ENCODE assay signal across 9 cellular contexts in genomic region chr2:65554765-65555561, GRCh38.
DNase-seq lines count a peak whose midpoint lies in the region; ATAC-seq and TF ChIP-seq lines count a peak whose summit lies in the region.
"Had no signal": no experiment of that assay in that cellular context is flagged by ENCODE, and none has a peak within 500 bp of the region (broad histone marks: within the 10 kb centered on the region; RNA-seq: fewer than 3 reads in every experiment).

No MANE protein-coding gene starts in this region.

- TF ChIP-seq EP300 in gastroesophageal sphincter (IDR thresholded peaks at IDR 0.05): no peak

- no peaks in the 10 kb centered on the region for H3K36me3 ChIP-seq in IMR-90 (ENCODE audit: control insufficient read depth, insufficient read depth, low read length)
- no peaks in the 10 kb centered on the region for H3K36me3 ChIP-seq in gastroesophageal sphincter

- H3K4me2 ChIP-seq in IMR-90 (ENCODE audit: low read depth, low read length): no peak overlapping the region

- no peak overlapping the region for H2BK15ac ChIP-seq in IMR-90 (ENCODE audit: low read depth, low read length)

- WGBS in IMR-90 (ENCODE audit: extremely low coverage in 2 of 2, insufficient read length in 1 of 2), 2 experiments: 57% methylated on average over 2 of the region's 8 CpGs; no CpG with 5 or more reads in 1 of the 2 experiments
- 75 to 81% methylated on average over 4 to 8 of the region's 8 CpGs for WGBS in gastroesophageal sphincter (ENCODE audit: low coverage in 1 of 2), 2 donors

- CTCF ChIA-PET in IMR-90 (lab: Yijun Ruan, JAX): interaction anchor here (0.7 kb wide), 1 partner anchor 49 kb away, joined by 3 read pairs; no protein-coding TSS in a partner anchor

- peaks cover 11% of the 10 kb centered on the region for H3K27me3 ChIP-seq in IMR-90 (ENCODE audit: control insufficient read depth, insufficient read depth, low read length)
- no peaks in the 10 kb centered on the region for H3K27me3 ChIP-seq in gastroesophageal sphincter

- ATAC-seq in IMR-90 (ENCODE audit: low read depth) (peak; percentile 44; the same call in 1 of the 2 replicates), gastroesophageal sphincter (no peak)

- H2BK5ac ChIP-seq in IMR-90 (ENCODE audit: low read depth, low read length, poor library complexity, severe bottlenecking): no peak overlapping the region

- H3K56ac ChIP-seq in IMR-90 (ENCODE audit: extremely low read depth, insufficient read depth, low read length): no peak overlapping the region

- H3K14ac ChIP-seq in IMR-90 (replicated peaks; ENCODE audit: low read depth, low read length): no peak overlapping the region

- no peak overlapping the region for H4K91ac ChIP-seq in IMR-90 (ENCODE audit: insufficient read depth, low read depth, low read length)

- no peak overlapping the region for H3K23ac ChIP-seq in IMR-90 (ENCODE audit: low read depth, low read length)

- no peaks in the 10 kb centered on the region for H3K79me1 ChIP-seq in IMR-90 (ENCODE audit: low read depth in 1 of 2, low read length in 2 of 2)

- no peak overlapping the region for H3K27ac ChIP-seq in IMR-90 (ENCODE audit: insufficient read depth, low read length)
- H3K27ac ChIP-seq in gastroesophageal sphincter: no peak overlapping the region

- H3K4ac ChIP-seq in IMR-90 (ENCODE audit: low read depth, low read length): no peak overlapping the region

- H3K9ac ChIP-seq in IMR-90 (ENCODE audit: low read depth, low read length): no peak overlapping the region

- TF ChIP-seq CTCF in GM20000 (IDR thresholded peaks at IDR 0.05; ENCODE audit: extremely low read depth, missing control alignments): no peak
- TF ChIP-seq CTCF in IMR-90 (conservative IDR thresholded peaks at IDR 0.05; ENCODE audit: low read depth, low read length): no peak
- TF ChIP-seq CTCF in fibroblast of mammary gland (conservative IDR thresholded peaks at IDR 0.05; ENCODE audit: control insufficient read depth, insufficient read depth, low read depth, low read length): no peak
- no peak for TF ChIP-seq CTCF in gastroesophageal sphincter (IDR thresholded peaks at IDR 0.05)

- dilution Hi-C loops in IMR-90 (cut with HindIII; ENCODE audit: low sequenced_read_pairs, unreplicated experiment): no loop called here

- H3K9me3 ChIP-seq in IMR-90 (ENCODE audit: control insufficient read depth, insufficient read depth, low read length) (no peaks in the 10 kb centered on the region), gastroesophageal sphincter (no peaks in the 10 kb centered on the region)

- H3K4me3 ChIP-seq in IMR-90 (ENCODE audit: insufficient read depth, low read depth, low read length) (no peak overlapping the region), fibroblast of mammary gland (ENCODE audit: control insufficient read depth, low read depth, low read length) (no peak overlapping the region), gastroesophageal sphincter (no peak overlapping the region)

- no peak overlapping the region for H2BK20ac ChIP-seq in IMR-90 (ENCODE audit: low read depth, low read length)

- in situ Hi-C loops in IMR-90 (cut with MboI; ENCODE audit: low sequenced_read_pairs): loop anchor here (25.0 kb wide), 1 partner anchor 493 kb away; the partner anchor contains the start of gene CEP68

- H3K9me1 ChIP-seq in IMR-90 (ENCODE audit: insufficient read depth, low read length): 0 out of 2 replicates have a peak, but pooled peaks cover 3% of the 10 kb centered on the region

- intact Hi-C loops in IMR-90 (cut with micrococcal nuclease): no loop called here

- no TSS peak for BruUV-seq in IMR-90 (replicated peaks; lab: Mats Ljungman, UMichigan)

- no peak for TF ChIP-seq RAD21 in IMR-90 (IDR thresholded peaks at IDR 0.05; ENCODE audit: low read length)

- no peaks in the 10 kb centered on the region for H4K20me1 ChIP-seq in IMR-90 (ENCODE audit: insufficient read depth, low read length)

- H3K18ac ChIP-seq in IMR-90 (ENCODE audit: low read depth, low read length): no peak overlapping the region

- POLR2A ChIA-PET in IMR-90 (lab: Charles Lee; ENCODE audit: unreplicated experiment): no interaction called here

- H2BK120ac ChIP-seq in IMR-90 (ENCODE audit: low read depth, low read length): no peak overlapping the region

- no peak overlapping the region for H2AK9ac ChIP-seq in IMR-90 (replicated peaks; ENCODE audit: low read depth, low read length, poor library complexity)

- peak; percentile 35 for DNase-seq in GM03348 (ENCODE audit: low spot score)
- DNase-seq in GM20000 (ENCODE audit: low spot score): peak; percentile 20
- DNase-seq in IMR-90: peak; percentile 15
- peak; percentile 35 for DNase-seq in fibroblast of mammary gland (ENCODE audit: low read depth)
- DNase-seq in iPS-NIHi11 (ENCODE audit: low spot score): no peak
- DNase-seq in NCI-H1048 (lab: John Stamatoyannopoulos, UW): no peak
- no peak for DNase-seq in H4 (ENCODE audit: low spot score)
- DNase-seq: mesendoderm had no signal

- H4K5ac ChIP-seq in IMR-90 (ENCODE audit: low read depth, low read length): no peak overlapping the region

- H3K4me1 ChIP-seq in IMR-90 (ENCODE audit: control insufficient read depth, insufficient read depth, low read length): 0 out of 2 replicates have a peak, but pooled peaks cover 2% of the 10 kb centered on the region
- H3K4me1 ChIP-seq in gastroesophageal sphincter: peaks cover 0 to 9% (median 0%) of the 10 kb centered on the region in 3 donors

- H2AK5ac ChIP-seq in IMR-90 (ENCODE audit: low read depth, low read length): 0 out of 2 replicates have a peak overlapping the region, but pooled peaks have one; percentile 23

- H2AFZ ChIP-seq in IMR-90 (replicated peaks; ENCODE audit: low read length, poor library complexity): no peak overlapping the region

- no peak for TF ChIP-seq POLR2A in IMR-90 (IDR thresholded peaks at IDR 0.05; ENCODE audit: low read depth, low read length)
- TF ChIP-seq POLR2A in gastroesophageal sphincter (IDR thresholded peaks at IDR 0.05): no peak

- no peak overlapping the region for H4K8ac ChIP-seq in IMR-90 (ENCODE audit: low read depth in 2 of 2, low read length in 2 of 2)

TF ChIP-seq in IMR-90, 13 proteins besides CTCF, POLR2A, EP300 and RAD21:
- TF ChIP-seq FOS (IDR thresholded peaks at IDR 0.05; ENCODE audit: low read depth, low read length) (peak; percentile 36; the same call in 1 of the 2 replicates), RFX5 (IDR thresholded peaks at IDR 0.05; ENCODE audit: low read depth, low read length) (no peak)

Comparison
In these comparisons a context has a peak if more than half of its experiments do, and no peak if none do; other contexts are left out.
1. DNase-seq: peak in GM03348 (single experiment), GM20000 (single experiment), IMR-90 (single experiment) and fibroblast of mammary gland (single experiment); none in iPS-NIHi11 (single experiment), NCI-H1048 (single experiment) and H4 (single experiment).